ENCODE assay signal across 7 cellular contexts in the genomic region with DNA sequence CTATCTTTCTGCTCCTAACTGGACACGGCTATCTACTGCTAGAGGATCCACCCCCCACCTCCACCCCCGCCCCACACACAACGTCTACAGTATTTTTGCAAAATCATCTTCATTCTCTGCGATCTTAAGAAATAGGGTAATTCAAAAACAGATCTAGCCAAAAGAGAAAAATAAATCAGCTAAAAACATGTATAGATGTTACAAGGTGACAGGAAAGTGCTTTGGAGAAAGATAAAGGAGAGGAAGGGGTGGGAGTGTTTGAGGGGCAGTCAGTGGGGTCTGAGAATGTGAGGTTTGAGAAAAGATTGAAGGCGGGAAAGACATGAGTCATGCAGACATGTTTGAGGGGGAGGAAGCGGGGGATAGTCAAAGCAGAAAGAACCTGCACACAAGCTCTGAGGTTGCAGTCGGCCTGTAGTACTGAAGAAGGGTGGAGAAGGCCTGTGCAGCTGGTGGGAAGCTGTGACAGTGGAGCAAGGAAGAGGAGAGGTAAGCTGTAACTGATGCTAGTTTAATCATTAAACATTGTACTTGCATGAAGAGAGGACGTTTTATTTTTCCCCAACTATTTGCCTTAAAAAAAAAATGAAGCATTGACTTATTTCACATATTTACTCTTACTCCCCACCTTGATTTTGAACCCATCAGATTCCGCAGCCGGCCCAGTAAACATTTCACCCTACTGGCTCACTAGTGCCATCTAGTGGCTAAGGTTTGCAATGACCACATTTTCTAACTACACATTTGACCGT.
A peak's percentile ranks its signal among the peaks of the same experiment; 100 is the strongest.
DNase-seq lines count a peak whose midpoint lies in the region; ATAC-seq and TF ChIP-seq lines count a peak whose summit lies in the region.

No MANE protein-coding gene starts in this region.

- TF ChIP-seq EP300 in Ishikawa (IDR thresholded peaks at IDR 0.05; ENCODE audit: borderline replicate concordance) (no peak), sigmoid colon (IDR thresholded peaks at IDR 0.05) (no peak)

- ATAC-seq in GM21619 (IDR thresholded peaks at IDR 0.05; ENCODE audit: unreplicated experiment) = peak; percentile 84

- DNase-seq in GM10248 (ENCODE audit: extremely low spot score) (peak; percentile 59), SHP77 treated with DMSO at 0.1 percent for 48 hours (lab: John Stamatoyannopoulos, UW) (peak; percentile 33), left ventricle myocardium inferior (peak; percentile 19), sigmoid colon (peak; percentile 68)
- peak; percentile 32 for DNase-seq in activated naive CD8-positive, alpha-beta T cell treated with anti-CD3 and anti-CD28 coated beads for 36 hours

- no peaks in the 10 kb centered on the region for H3K36me3 Mint-ChIP-seq in activated naive CD8-positive, alpha-beta T cell treated with anti-CD3 and anti-CD28 coated beads for 36 hours

- peaks cover 9% of the 10 kb centered on the region for H3K4me1 Mint-ChIP-seq in activated naive CD8-positive, alpha-beta T cell treated with anti-CD3 and anti-CD28 coated beads for 36 hours

- H3K4me1 ChIP-seq in left ventricle myocardium inferior (no peaks in the 10 kb centered on the region), sigmoid colon (no peaks in the 10 kb centered on the region)

- H3K4me3 Mint-ChIP-seq in activated naive CD8-positive, alpha-beta T cell treated with anti-CD3 and anti-CD28 coated beads for 36 hours = no peak overlapping the region

- no peaks in the 10 kb centered on the region for H3K27me3 ChIP-seq in left ventricle myocardium inferior (ENCODE audit: low read depth)
- no peaks in the 10 kb centered on the region for H3K27me3 ChIP-seq in sigmoid colon

- H3K27ac Mint-ChIP-seq in activated naive CD8-positive, alpha-beta T cell treated with anti-CD3 and anti-CD28 coated beads for 36 hours = no peak overlapping the region

- CTCF ChIA-PET in GM10248 (lab: Yijun Ruan, JAX) = interaction anchor here (0.9 to 3.3 kb wide), 10 partner anchors 8 to 1140 kb away, joined by 3 to 26 read pairs (median 5); no protein-coding TSS in a partner anchor

- no peak overlapping the region for H3K27ac ChIP-seq in left ventricle myocardium inferior (replicated peaks)
- no peak overlapping the region for H3K27ac ChIP-seq in sigmoid colon

- H3K9me3 Mint-ChIP-seq in activated naive CD8-positive, alpha-beta T cell treated with anti-CD3 and anti-CD28 coated beads for 36 hours = no peaks in the 10 kb centered on the region

- intact Hi-C loops in left ventricle myocardium inferior (cut with micrococcal nuclease) (no loop called here), sigmoid colon (cut with DNase I) (no loop called here)

- H3K4me3 ChIP-seq in left ventricle myocardium inferior (no peak overlapping the region), sigmoid colon (no peak overlapping the region)

- WGBS in sigmoid colon, 2 donors = 38 to 40% methylated on average over 11 of the region's 11 CpGs

- H3K9me3 ChIP-seq in left ventricle myocardium inferior (replicated peaks) (no peaks in the 10 kb centered on the region), sigmoid colon (no peaks in the 10 kb centered on the region)

- POLR2A ChIA-PET in GM10248 (lab: Yijun Ruan, JAX) = no interaction called here

- H3K27me3 Mint-ChIP-seq in activated naive CD8-positive, alpha-beta T cell treated with anti-CD3 and anti-CD28 coated beads for 36 hours = peaks cover 11% of the 10 kb centered on the region

- H3K36me3 ChIP-seq in left ventricle myocardium inferior (no peaks in the 10 kb centered on the region), sigmoid colon (no peaks in the 10 kb centered on the region)

- TF ChIP-seq POLR2A in sigmoid colon (IDR thresholded peaks at IDR 0.05) = no peak

- TF ChIP-seq CTCF in GM10248 (IDR thresholded peaks at IDR 0.05; ENCODE audit: control extremely low read depth, extremely low read depth, low read depth, missing control alignments) (peak; percentile 91), left ventricle myocardium inferior (IDR thresholded peaks at IDR 0.05; ENCODE audit: borderline replicate concordance) (peak; percentile 88), sigmoid colon (IDR thresholded peaks at IDR 0.05) (peak; percentile 23 to 81 (median 53))

- TF ChIP-seq RAD21 in Ishikawa (IDR thresholded peaks at IDR 0.05; ENCODE audit: low read depth) = peak; percentile 78

TF ChIP-seq in Ishikawa, 13 proteins besides CTCF, POLR2A, EP300 and RAD21:
- TF ChIP-seq TEAD4 (IDR thresholded peaks at IDR 0.05) = no peak
- TF ChIP-seq, protein P1, sequence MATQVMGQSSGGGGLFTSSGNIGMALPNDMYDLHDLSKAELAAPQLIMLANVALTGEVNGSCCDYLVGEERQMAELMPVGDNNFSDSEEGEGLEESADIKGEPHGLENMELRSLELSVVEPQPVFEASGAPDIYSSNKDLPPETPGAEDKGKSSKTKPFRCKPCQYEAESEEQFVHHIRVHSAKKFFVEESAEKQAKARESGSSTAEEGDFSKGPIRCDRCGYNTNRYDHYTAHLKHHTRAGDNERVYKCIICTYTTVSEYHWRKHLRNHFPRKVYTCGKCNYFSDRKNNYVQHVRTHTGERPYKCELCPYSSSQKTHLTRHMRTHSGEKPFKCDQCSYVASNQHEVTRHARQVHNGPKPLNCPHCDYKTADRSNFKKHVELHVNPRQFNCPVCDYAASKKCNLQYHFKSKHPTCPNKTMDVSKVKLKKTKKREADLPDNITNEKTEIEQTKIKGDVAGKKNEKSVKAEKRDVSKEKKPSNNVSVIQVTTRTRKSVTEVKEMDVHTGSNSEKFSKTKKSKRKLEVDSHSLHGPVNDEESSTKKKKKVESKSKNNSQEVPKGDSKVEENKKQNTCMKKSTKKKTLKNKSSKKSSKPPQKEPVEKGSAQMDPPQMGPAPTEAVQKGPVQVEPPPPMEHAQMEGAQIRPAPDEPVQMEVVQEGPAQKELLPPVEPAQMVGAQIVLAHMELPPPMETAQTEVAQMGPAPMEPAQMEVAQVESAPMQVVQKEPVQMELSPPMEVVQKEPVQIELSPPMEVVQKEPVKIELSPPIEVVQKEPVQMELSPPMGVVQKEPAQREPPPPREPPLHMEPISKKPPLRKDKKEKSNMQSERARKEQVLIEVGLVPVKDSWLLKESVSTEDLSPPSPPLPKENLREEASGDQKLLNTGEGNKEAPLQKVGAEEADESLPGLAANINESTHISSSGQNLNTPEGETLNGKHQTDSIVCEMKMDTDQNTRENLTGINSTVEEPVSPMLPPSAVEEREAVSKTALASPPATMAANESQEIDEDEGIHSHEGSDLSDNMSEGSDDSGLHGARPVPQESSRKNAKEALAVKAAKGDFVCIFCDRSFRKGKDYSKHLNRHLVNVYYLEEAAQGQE (IDR thresholded peaks at IDR 0.05; ENCODE audit: low read depth) = no peak
